In genomic region chr15:42704492-42704926, GRCh38 we compare ENCODE assay signal across 8 cellular contexts. TPM values are rescaled to one million over a fixed set of nuclear protein-coding genes. Genes with fewer than 3 reads are reported as not detected.
DNase-seq lines count a peak whose midpoint lies in the region; ATAC-seq and TF ChIP-seq lines count a peak whose summit lies in the region.

No MANE protein-coding gene starts in this region.

- no peak overlapping the region for H3K4me3 Mint-ChIP-seq in H9
- H3K4me3 Mint-ChIP-seq in activated CD4-positive, alpha-beta T cell treated with anti-CD3 and anti-CD28 coated beads, Interleukin-2, amount 10 ng/mL, durations not matched to agents 7 days and 5 days: no peak overlapping the region

- H3K23me2 ChIP-seq in H9 (ENCODE audit: insufficient read length, low read depth, low read length, poor library complexity, severe bottlenecking): no peaks in the 10 kb centered on the region

- H3K4ac ChIP-seq in H9 (ENCODE audit: low read depth, low read length): no peak overlapping the region

- H4K8ac ChIP-seq in H9 (replicated peaks; ENCODE audit: insufficient read length, low read depth, low read length): no peak overlapping the region

- ATAC-seq in GM21515 (IDR thresholded peaks at IDR 0.05; ENCODE audit: unreplicated experiment): no peak

- no peak overlapping the region for H2BK12ac ChIP-seq in H9 (ENCODE audit: insufficient read length, low read depth, low read length)

- no peak overlapping the region for H3K56ac ChIP-seq in H9 (ENCODE audit: insufficient read length, low read depth, low read length)

- no peaks in the 10 kb centered on the region for H4K20me1 ChIP-seq in H9 (ENCODE audit: control insufficient read depth, insufficient read depth, insufficient read length)

- no peak overlapping the region for H2BK20ac ChIP-seq in H9 (ENCODE audit: low read depth, low read length, poor library complexity, severe bottlenecking)

- H3K4me2 ChIP-seq in H9 (ENCODE audit: insufficient read depth, insufficient read length, low read length): no peak overlapping the region

- intact Hi-C loops in dorsolateral prefrontal cortex (cut with DNase I) (loop anchor here (1.0 to 10.0 kb wide), 2 partner anchors 220 to 222 kb away; partner anchors contain the start of gene TTBK2 (in 1 of the 2)), lower leg skin (cut with DNase I; ENCODE audit: low total_unique reads) (loop anchor here (10.0 kb wide), 1 partner anchor 220 kb away; the partner anchor contains the start of gene TTBK2)

- CTCF ChIA-PET in activated CD4-positive, alpha-beta T cell treated with anti-CD3 and anti-CD28 coated beads, Interleukin-2, amount 10 ng/mL, durations not matched to agents 7 days and 5 days (lab: Charles Lee): interaction anchor here (1.3 kb wide), 1 partner anchor 12 kb away, joined by 5 read pairs; no protein-coding TSS in a partner anchor

- no peak overlapping the region for H3K9ac ChIP-seq in H9 (ENCODE audit: extremely low read depth, insufficient read length, low read length)

- no peaks in the 10 kb centered on the region for H3K79me1 ChIP-seq in H9 (ENCODE audit: insufficient read depth, low read depth, low read length, poor library complexity, severe bottlenecking)

- H3K18ac ChIP-seq in H9 (ENCODE audit: insufficient read length, low read depth, low read length): no peak overlapping the region

- no peak overlapping the region for H2BK5ac ChIP-seq in H9 (ENCODE audit: insufficient read length, low read length)

- H2AFZ ChIP-seq in H9 (ENCODE audit: low read length): no peak overlapping the region

- H2BK120ac ChIP-seq in H9 (ENCODE audit: low read depth, low read length, poor library complexity, severe bottlenecking): no peak overlapping the region

- no peaks in the 10 kb centered on the region for H3K4me1 Mint-ChIP-seq in H9
- H3K4me1 Mint-ChIP-seq in activated CD4-positive, alpha-beta T cell treated with anti-CD3 and anti-CD28 coated beads, Interleukin-2, amount 10 ng/mL, durations not matched to agents 7 days and 5 days: peaks cover 8% of the 10 kb centered on the region

- H3T11ph ChIP-seq in H9 (ENCODE audit: low read length): no peak overlapping the region

- no peaks in the 10 kb centered on the region for H3K27me3 ChIP-seq in H9 (ENCODE audit: insufficient read depth, low read length)
- H3K27me3 ChIP-seq in dorsolateral prefrontal cortex: no peaks in the 10 kb centered on the region

- H3K27ac ChIP-seq in H9 (ENCODE audit: insufficient read length, low read depth, low read length) (no peak overlapping the region), dorsolateral prefrontal cortex (no peak overlapping the region)

- no peak overlapping the region for H4K91ac ChIP-seq in H9 (ENCODE audit: insufficient read length, low read depth, low read length)

- WGBS in H9 (ENCODE audit: extremely low coverage, insufficient read length, low lambda C conversion rate): no CpG with 5 or more reads among the region's 4 CpGs
- 24 to 34% methylated on average over 4 of the region's 4 CpGs for WGBS in lower leg skin, 2 donors

- no peak overlapping the region for H2BK15ac ChIP-seq in H9 (ENCODE audit: low read depth, low read length)

- no peak overlapping the region for H3K4me3 ChIP-seq in dorsolateral prefrontal cortex
- H3K4me3 ChIP-seq in lower leg skin (ENCODE audit: low read depth, poor library complexity, severe bottlenecking): no peak overlapping the region

- no peak overlapping the region for H3K14ac ChIP-seq in H9 (ENCODE audit: insufficient read depth, low read length)

- no peaks in the 10 kb centered on the region for H3K79me2 ChIP-seq in H9 (ENCODE audit: insufficient read depth, low read length)

- no peak overlapping the region for H3K23ac ChIP-seq in H9 (ENCODE audit: insufficient read length, low read depth, low read length)

- TF ChIP-seq CTCF in H9 (conservative IDR thresholded peaks at IDR 0.05) (peak; percentile 90), dorsolateral prefrontal cortex (IDR thresholded peaks at IDR 0.05 in 54 of 56, conservative IDR thresholded peaks at IDR 0.05 in 2 of 56; ENCODE audit: low read depth in 1 of 56, partially characterized antibody in 56 of 56) (peak in 55 of 56 donors; percentile 50 to 86 (median 74)), lower leg skin (IDR thresholded peaks at IDR 0.05) (no peak)

- peaks cover 5 to 6% (median 6%) of the 10 kb centered on the region in 3 experiments; a peak in 5 of 7 replicates for H3K36me3 Mint-ChIP-seq in H9 (ENCODE audit: insufficient read depth in 1 of 3, low read depth in 3 of 3)
- H3K36me3 Mint-ChIP-seq in activated CD4-positive, alpha-beta T cell treated with anti-CD3 and anti-CD28 coated beads, Interleukin-2, amount 10 ng/mL, durations not matched to agents 7 days and 5 days (ENCODE audit: low read depth): peaks cover 10% of the 10 kb centered on the region

- POLR2A ChIA-PET in activated CD4-positive, alpha-beta T cell treated with anti-CD3 and anti-CD28 coated beads, Interleukin-2, amount 10 ng/mL, durations not matched to agents 7 days and 5 days (lab: Charles Lee): no interaction called here

- H4K5ac ChIP-seq in H9 (ENCODE audit: insufficient read length, low read depth, low read length): no peak overlapping the region

- TF ChIP-seq POLR2A in lower leg skin (IDR thresholded peaks at IDR 0.05): no peak

- peaks cover 0 to 3% of the 10 kb centered on the region in 2 experiments; a peak in 1 of 5 replicates for H3K9me3 Mint-ChIP-seq in H9
- H3K9me3 Mint-ChIP-seq in activated CD4-positive, alpha-beta T cell treated with anti-CD3 and anti-CD28 coated beads, Interleukin-2, amount 10 ng/mL, durations not matched to agents 7 days and 5 days: no peaks in the 10 kb centered on the region

- no peaks in the 10 kb centered on the region for H3K4me1 ChIP-seq in H9 (ENCODE audit: insufficient read depth, low read length)

- no peak overlapping the region for H3K27ac Mint-ChIP-seq in H9
- no peak overlapping the region for H3K27ac Mint-ChIP-seq in activated CD4-positive, alpha-beta T cell treated with anti-CD3 and anti-CD28 coated beads, Interleukin-2, amount 10 ng/mL, durations not matched to agents 7 days and 5 days

- no peak overlapping the region for H2AK5ac ChIP-seq in H9 (ENCODE audit: insufficient read length, low read length)

- DNase-seq in Ammon's horn (ENCODE audit: low spot score) (peak; percentile 82), H9 (peak; percentile 74), NCI-H526 (lab: John Stamatoyannopoulos, UW) (peak; percentile 15 to 83), dorsolateral prefrontal cortex (peak in 6 of 10 donors; percentile 41 to 75 (median 62)), lower leg skin (ENCODE audit: low spot score in 2 of 2) (peak; percentile 64 to 85)
- peak; percentile 72 for DNase-seq in activated CD4-positive, alpha-beta T cell treated with anti-CD3 and anti-CD28 coated beads, Interleukin-2, amount 10 ng/mL, durations not matched to agents 7 days and 5 days
- peak; percentile 22 to 49 (median 34) for DNase-seq in stimulated activated CD4-positive, alpha-beta T cell treated with anti-CD3 and anti-CD28 coated beads, TNF-alpha, amount 100 ng/mL, for 48 hours (ENCODE audit: low read depth in 3 of 3)

- H3K9me3 ChIP-seq in H9 (ENCODE audit: control insufficient read depth, low read depth, low read length): no peaks in the 10 kb centered on the region

- no peaks in the 10 kb centered on the region for H3K27me3 Mint-ChIP-seq in H9 (ENCODE audit: low read depth)
- no peaks in the 10 kb centered on the region for H3K27me3 Mint-ChIP-seq in activated CD4-positive, alpha-beta T cell treated with anti-CD3 and anti-CD28 coated beads, Interleukin-2, amount 10 ng/mL, durations not matched to agents 7 days and 5 days

RNA-seq across cellular contexts. Expression of gene CDAN1, which starts 32.4 kb away (rescaled TPM):
- total RNA-seq in H9 (2021) (20.0 and 20.4 TPM in 2 replicates), dorsolateral prefrontal cortex (10 to 100 TPM in 119 of 120 experiments, 1 to 10 TPM in 1; 9.5 to 35.4 (median 18.6) TPM), lower leg skin (10 to 100 TPM; 10.5 to 16.0 (median 14.0) TPM)
- 10 to 100 TPM; 23.8 to 25.2 TPM for total RNA-seq in activated CD4-positive, alpha-beta T cell treated with anti-CD3 and anti-CD28 coated beads, Interleukin-2, amount 10 ng/mL, durations not matched to agents 7 days and 5 days

Comparison
In these comparisons a context has a peak if more than half of its experiments do, and no peak if none do; other contexts are left out.
1. CTCF ChIP-seq: peak in H9 (single experiment) and dorsolateral prefrontal cortex (55 of 56); none in lower leg skin (0 of 3).
2. Peak in every context shown above with its lines, with median percentiles within 50 percentile points of each other: DNase-seq.